Comparison of ENCODE assay signal across 2 cellular contexts in the genomic region with DNA sequence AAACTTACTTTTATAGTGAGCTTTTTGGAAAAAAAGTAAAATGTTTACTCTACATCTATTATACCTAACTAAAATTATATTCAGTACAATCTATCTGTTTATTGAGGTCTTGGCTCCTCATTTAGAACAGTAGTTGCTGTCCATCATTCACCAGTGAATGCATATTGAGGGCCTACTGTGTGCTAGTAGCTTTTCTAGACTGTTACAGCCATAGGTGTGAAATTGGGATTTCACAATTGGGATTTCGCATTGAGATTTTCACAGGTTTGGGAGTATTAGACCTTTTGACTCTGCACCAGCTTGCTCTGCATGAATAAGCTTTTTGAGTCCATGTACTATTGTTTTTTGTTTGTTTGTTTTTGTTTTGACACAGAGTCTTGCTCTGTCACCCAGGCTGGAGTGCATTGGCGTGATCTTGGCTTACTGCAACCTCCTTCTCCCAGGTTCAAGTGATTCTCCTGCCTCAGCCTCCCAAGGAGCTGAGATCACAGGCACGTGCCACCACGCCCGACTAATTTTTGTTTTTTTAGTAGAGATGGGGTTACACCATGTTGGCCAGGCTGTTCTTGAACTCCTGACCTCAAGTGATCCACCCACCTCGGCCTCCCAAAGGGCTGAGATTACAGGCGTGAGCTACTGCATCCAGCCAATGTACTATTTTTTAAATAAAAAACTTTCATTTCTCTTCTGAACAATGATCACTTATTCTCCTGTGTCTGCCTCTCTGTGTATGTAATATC.
TF ChIP-seq lines count a peak whose summit lies in the region.

No MANE protein-coding gene starts in this region.

TF ChIP-seq in A549, 52 proteins besides CTCF, POLR2A, EP300 and RAD21:
- TF ChIP-seq, protein P1, sequence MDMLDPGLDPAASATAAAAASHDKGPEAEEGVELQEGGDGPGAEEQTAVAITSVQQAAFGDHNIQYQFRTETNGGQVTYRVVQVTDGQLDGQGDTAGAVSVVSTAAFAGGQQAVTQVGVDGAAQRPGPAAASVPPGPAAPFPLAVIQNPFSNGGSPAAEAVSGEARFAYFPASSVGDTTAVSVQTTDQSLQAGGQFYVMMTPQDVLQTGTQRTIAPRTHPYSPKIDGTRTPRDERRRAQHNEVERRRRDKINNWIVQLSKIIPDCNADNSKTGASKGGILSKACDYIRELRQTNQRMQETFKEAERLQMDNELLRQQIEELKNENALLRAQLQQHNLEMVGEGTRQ (IDR thresholded peaks at IDR 0.05): no peak
- TF ChIP-seq GATA3 (IDR thresholded peaks at IDR 0.05; ENCODE audit: borderline replicate concordance) (no peak), JUN (IDR thresholded peaks at IDR 0.05) (no peak), FOXS1 (CRISPR knock-in tag; IDR thresholded peaks at IDR 0.05) (no peak), FOSB (CRISPR knock-in tag; IDR thresholded peaks at IDR 0.05) (no peak), RFX5 (IDR thresholded peaks at IDR 0.05) (no peak), BHLHE40 (IDR thresholded peaks at IDR 0.05; ENCODE audit: low read depth, low read length) (no peak), MAZ (IDR thresholded peaks at IDR 0.05; ENCODE audit: borderline replicate concordance, low read depth, low read length) (no peak), HOXB5 (CRISPR knock-in tag; IDR thresholded peaks at IDR 0.05) (no peak)
- TF ChIP-seq, protein P2, sequence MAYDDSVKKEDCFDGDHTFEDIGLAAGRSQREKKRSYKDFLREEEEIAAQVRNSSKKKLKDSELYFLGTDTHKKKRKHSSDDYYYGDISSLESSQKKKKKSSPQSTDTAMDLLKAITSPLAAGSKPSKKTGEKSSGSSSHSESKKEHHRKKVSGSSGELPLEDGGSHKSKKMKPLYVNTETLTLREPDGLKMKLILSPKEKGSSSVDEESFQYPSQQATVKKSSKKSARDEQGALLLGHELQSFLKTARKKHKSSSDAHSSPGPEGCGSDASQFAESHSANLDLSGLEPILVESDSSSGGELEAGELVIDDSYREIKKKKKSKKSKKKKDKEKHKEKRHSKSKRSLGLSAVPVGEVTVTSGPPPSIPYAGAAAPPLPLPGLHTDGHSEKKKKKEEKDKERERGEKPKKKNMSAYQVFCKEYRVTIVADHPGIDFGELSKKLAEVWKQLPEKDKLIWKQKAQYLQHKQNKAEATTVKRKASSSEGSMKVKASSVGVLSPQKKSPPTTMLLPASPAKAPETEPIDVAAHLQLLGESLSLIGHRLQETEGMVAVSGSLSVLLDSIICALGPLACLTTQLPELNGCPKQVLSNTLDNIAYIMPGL (CRISPR knock-in tag; IDR thresholded peaks at IDR 0.05; ENCODE audit: borderline replicate concordance): no peak

TF ChIP-seq in HCT116, 20 proteins besides CTCF, POLR2A, EP300 and RAD21:
- no peak for TF ChIP-seq ZFX (IDR thresholded peaks at IDR 0.05)
- TF ChIP-seq, protein P3, sequence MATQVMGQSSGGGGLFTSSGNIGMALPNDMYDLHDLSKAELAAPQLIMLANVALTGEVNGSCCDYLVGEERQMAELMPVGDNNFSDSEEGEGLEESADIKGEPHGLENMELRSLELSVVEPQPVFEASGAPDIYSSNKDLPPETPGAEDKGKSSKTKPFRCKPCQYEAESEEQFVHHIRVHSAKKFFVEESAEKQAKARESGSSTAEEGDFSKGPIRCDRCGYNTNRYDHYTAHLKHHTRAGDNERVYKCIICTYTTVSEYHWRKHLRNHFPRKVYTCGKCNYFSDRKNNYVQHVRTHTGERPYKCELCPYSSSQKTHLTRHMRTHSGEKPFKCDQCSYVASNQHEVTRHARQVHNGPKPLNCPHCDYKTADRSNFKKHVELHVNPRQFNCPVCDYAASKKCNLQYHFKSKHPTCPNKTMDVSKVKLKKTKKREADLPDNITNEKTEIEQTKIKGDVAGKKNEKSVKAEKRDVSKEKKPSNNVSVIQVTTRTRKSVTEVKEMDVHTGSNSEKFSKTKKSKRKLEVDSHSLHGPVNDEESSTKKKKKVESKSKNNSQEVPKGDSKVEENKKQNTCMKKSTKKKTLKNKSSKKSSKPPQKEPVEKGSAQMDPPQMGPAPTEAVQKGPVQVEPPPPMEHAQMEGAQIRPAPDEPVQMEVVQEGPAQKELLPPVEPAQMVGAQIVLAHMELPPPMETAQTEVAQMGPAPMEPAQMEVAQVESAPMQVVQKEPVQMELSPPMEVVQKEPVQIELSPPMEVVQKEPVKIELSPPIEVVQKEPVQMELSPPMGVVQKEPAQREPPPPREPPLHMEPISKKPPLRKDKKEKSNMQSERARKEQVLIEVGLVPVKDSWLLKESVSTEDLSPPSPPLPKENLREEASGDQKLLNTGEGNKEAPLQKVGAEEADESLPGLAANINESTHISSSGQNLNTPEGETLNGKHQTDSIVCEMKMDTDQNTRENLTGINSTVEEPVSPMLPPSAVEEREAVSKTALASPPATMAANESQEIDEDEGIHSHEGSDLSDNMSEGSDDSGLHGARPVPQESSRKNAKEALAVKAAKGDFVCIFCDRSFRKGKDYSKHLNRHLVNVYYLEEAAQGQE (IDR thresholded peaks at IDR 0.05; ENCODE audit: low read depth): no peak
- TF ChIP-seq, protein P4, sequence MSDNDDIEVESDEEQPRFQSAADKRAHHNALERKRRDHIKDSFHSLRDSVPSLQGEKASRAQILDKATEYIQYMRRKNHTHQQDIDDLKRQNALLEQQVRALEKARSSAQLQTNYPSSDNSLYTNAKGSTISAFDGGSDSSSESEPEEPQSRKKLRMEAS (IDR thresholded peaks at IDR 0.05): no peak
- no peak for TF ChIP-seq EZH2 (IDR thresholded peaks at IDR 0.05)
- TF ChIP-seq TCF7L2 (IDR thresholded peaks at IDR 0.05; ENCODE audit: borderline replicate concordance, extremely low read depth, insufficient read depth, insufficient read length): no peak
